In the genomic region with DNA sequence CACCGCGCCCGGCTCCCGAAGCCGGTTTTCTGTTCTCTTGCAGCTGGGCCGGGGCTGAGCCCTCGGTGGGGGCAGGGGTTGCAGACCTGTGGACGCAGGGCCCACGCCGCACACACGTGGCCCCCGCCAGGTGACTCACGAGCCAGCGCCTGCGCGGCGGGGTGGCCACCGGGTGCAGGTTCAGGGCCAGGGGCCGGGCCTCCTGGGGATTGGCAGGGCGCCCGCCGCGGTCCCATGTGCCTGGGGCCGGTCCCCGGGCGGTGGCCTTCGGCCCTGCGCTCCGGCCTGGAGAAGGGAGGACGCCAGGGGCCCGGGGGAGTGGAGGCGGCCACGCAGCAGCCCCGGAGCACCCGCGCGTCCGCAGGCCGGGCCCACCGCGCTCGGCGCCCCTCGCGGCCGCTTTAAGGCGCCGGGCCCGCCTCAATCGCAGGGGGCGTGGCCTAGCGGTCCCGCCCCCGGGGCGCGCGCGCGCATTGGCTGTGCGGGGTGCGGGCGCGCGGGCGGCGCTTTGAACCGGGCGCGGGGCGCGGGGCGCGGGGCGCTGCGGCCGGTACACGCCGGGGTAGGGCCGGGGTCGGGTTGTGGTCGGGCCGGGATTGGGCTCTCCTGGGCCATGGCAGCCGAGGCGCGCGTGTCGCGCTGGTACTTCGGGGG, we compare ENCODE assay signal across 8 cellular contexts. TPM values are rescaled to one million over a fixed set of nuclear protein-coding genes. Genes with fewer than 3 reads are reported as not detected.
DNase-seq lines count a peak whose midpoint lies in the region; ATAC-seq and TF ChIP-seq lines count a peak whose summit lies in the region.

A gene with protein sequence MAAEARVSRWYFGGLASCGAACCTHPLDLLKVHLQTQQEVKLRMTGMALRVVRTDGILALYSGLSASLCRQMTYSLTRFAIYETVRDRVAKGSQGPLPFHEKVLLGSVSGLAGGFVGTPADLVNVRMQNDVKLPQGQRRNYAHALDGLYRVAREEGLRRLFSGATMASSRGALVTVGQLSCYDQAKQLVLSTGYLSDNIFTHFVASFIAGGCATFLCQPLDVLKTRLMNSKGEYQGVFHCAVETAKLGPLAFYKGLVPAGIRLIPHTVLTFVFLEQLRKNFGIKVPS (plus strand): TSS at position 471 of the 654 bp plus-strand sequence. CDS start 143 bp downstream, at position 614.

- H3K36me3 ChIP-seq in SJSA1 (peaks cover 36% of the 10 kb centered on the region), gastroesophageal sphincter (peaks cover 0 to 16% of the 10 kb centered on the region in 2 donors), neuronal stem cell (replicated peaks in 1 of 2; ENCODE audit: control insufficient read depth in 2 of 2, insufficient read depth in 2 of 2, low read length in 2 of 2) (peaks cover 17 to 34% of the 10 kb centered on the region in 2 donors), stomach smooth muscle (ENCODE audit: control insufficient read depth in 2 of 2, insufficient read depth in 2 of 2, low read length in 2 of 2) (peaks cover 0 to under 1% of the 10 kb centered on the region in 2 donors)

- WGBS in gastroesophageal sphincter (ENCODE audit: low coverage in 1 of 2), 2 donors: 0% methylated on average over 1 of the region's 89 CpGs; no CpG with 5 or more reads in 1 of the 2 donors
- WGBS in neuronal stem cell (ENCODE audit: extremely low coverage in 2 of 2, insufficient read length in 2 of 2, insufficient replicate concordance in 1 of 2), 2 donors: no CpG with 5 or more reads among the region's 89 CpGs

- H3K18ac ChIP-seq in neuronal stem cell (ENCODE audit: low read length): peak within 1 kb of the TSS; percentile 94

- H3K27ac ChIP-seq in SJSA1 (no peak within 1 kb of the TSS), gastroesophageal sphincter (peak within 1 kb of the TSS in 3 of 4 donors; percentile 56 to 77 (median 68)), neuronal stem cell (replicated peaks; ENCODE audit: low read length) (no peak within 1 kb of the TSS), stomach smooth muscle (ENCODE audit: low read length) (no peak within 1 kb of the TSS)

- H3K79me1 ChIP-seq in neuronal stem cell (ENCODE audit: low read depth, low read length): peaks cover 28% of the 10 kb centered on the region

- TF ChIP-seq POLR2A in gastroesophageal sphincter (IDR thresholded peaks at IDR 0.05): peak; percentile 21 to 51

- peak within 1 kb of the TSS; percentile 41 for H2BK12ac ChIP-seq in neuronal stem cell (ENCODE audit: low read length)

- no peak for TF ChIP-seq EP300 in gastroesophageal sphincter (IDR thresholded peaks at IDR 0.05)

- H3K4me2 ChIP-seq in neuronal stem cell (ENCODE audit: insufficient read depth, low read length, poor library complexity, severe bottlenecking): peak within 1 kb of the TSS; percentile 98

- H3K14ac ChIP-seq in neuronal stem cell (ENCODE audit: low read length): peak within 1 kb of the TSS; percentile 82

- no peak within 1 kb of the TSS for H3K4ac ChIP-seq in neuronal stem cell (ENCODE audit: low read length)

- DNase-seq in DMS114 treated with DMSO at 0.1 percent for 48 hours (lab: John Stamatoyannopoulos, UW; ENCODE audit: unreplicated experiment) (peak; percentile 22), LoVo (ENCODE audit: low spot score) (peak; percentile 87), SJSA1 (ENCODE audit: low read depth in 1 of 2, low spot score in 2 of 2) (peak; percentile 76 to 88), activated gamma-delta T cell treated with Interleukin-2 at 50 U/mL for 16 hours (peak; percentile 70), neuronal stem cell (ENCODE audit: low spot score) (peak; percentile 78)

- peak within 1 kb of the TSS; percentile 91 for H3K23ac ChIP-seq in neuronal stem cell (ENCODE audit: low read depth, low read length, poor library complexity)

- peak within 1 kb of the TSS; percentile 86 for H2AK5ac ChIP-seq in neuronal stem cell (ENCODE audit: low read depth, low read length)

- H3K4me3 ChIP-seq in SJSA1: peak within 1 kb of the TSS; percentile 95
- peak within 1 kb of the TSS; percentile 75 to 87 for H3K4me3 ChIP-seq in gastroesophageal sphincter
- peak within 1 kb of the TSS; percentile 81 to 96 for H3K4me3 ChIP-seq in neuronal stem cell (ENCODE audit: low read length in 2 of 2)
- H3K4me3 ChIP-seq in stomach smooth muscle (ENCODE audit: low read length in 2 of 2): peak within 1 kb of the TSS; percentile 43 to 75

- H3K27me3 ChIP-seq in SJSA1 (replicated peaks) (no peaks in the 10 kb centered on the region), gastroesophageal sphincter (no peaks in the 10 kb centered on the region), neuronal stem cell (ENCODE audit: control insufficient read depth in 3 of 3, insufficient read depth in 3 of 3, low read depth in 1 of 3, low read length in 3 of 3) (peaks cover 0 to 14% (median 0%) of the 10 kb centered on the region in 3 experiments), stomach smooth muscle (ENCODE audit: control insufficient read depth in 1 of 2, insufficient read depth in 2 of 2, low read length in 2 of 2) (peaks cover 0 to 6% of the 10 kb centered on the region in 2 donors)

- H2BK15ac ChIP-seq in neuronal stem cell (ENCODE audit: low read length): peak within 1 kb of the TSS; percentile 67

- peaks cover 27% of the 10 kb centered on the region for H3K4me1 ChIP-seq in SJSA1 (replicated peaks)
- peaks cover 0 to 41% (median 28%) of the 10 kb centered on the region in 3 donors for H3K4me1 ChIP-seq in gastroesophageal sphincter
- peaks cover 21 to 26% of the 10 kb centered on the region in 2 donors for H3K4me1 ChIP-seq in neuronal stem cell (ENCODE audit: control insufficient read depth in 2 of 2, insufficient read depth in 1 of 2, low read depth in 1 of 2, low read length in 2 of 2)
- peaks cover 30% of the 10 kb centered on the region for H3K4me1 ChIP-seq in stomach smooth muscle (ENCODE audit: control insufficient read depth, insufficient read depth, low read length)

- H4K8ac ChIP-seq in neuronal stem cell (ENCODE audit: low read depth, low read length): no peak within 1 kb of the TSS

- ATAC-seq in GM21723 (IDR thresholded peaks at IDR 0.05; ENCODE audit: unreplicated experiment) (peak; percentile 63), gastroesophageal sphincter (peak; percentile 88)

- peak within 1 kb of the TSS; percentile 98 for H2AFZ ChIP-seq in neuronal stem cell (ENCODE audit: low read length)

- H4K91ac ChIP-seq in neuronal stem cell (ENCODE audit: low read depth, low read length, poor library complexity): no peak within 1 kb of the TSS

- no peak within 1 kb of the TSS for H2BK120ac ChIP-seq in neuronal stem cell (ENCODE audit: low read depth, low read length)

- H3K9ac ChIP-seq in neuronal stem cell (ENCODE audit: low read depth, low read length, poor library complexity) (peak within 1 kb of the TSS; percentile 88), stomach smooth muscle (ENCODE audit: low read length in 2 of 2) (peak within 1 kb of the TSS; percentile 33 to 58)

- H2BK5ac ChIP-seq in neuronal stem cell (ENCODE audit: low read length): no peak within 1 kb of the TSS

- TF ChIP-seq CTCF in gastroesophageal sphincter (IDR thresholded peaks at IDR 0.05): peak in 2 of 4 experiments; percentile 53 to 54

- H3K9me3 ChIP-seq in SJSA1 (replicated peaks) (peaks cover 3% of the 10 kb centered on the region; the same call in 1 of the 2 replicates), gastroesophageal sphincter (no peaks in the 10 kb centered on the region), neuronal stem cell (replicated peaks in 1 of 2; ENCODE audit: control insufficient read depth in 2 of 2, insufficient read depth in 1 of 2, low read depth in 1 of 2, low read length in 2 of 2) (no peaks in the 10 kb centered on the region), stomach smooth muscle (ENCODE audit: control insufficient read depth in 2 of 2, low read length in 2 of 2) (no peaks in the 10 kb centered on the region)

RNA-seq across cellular contexts. Expression of the gene that starts here (rescaled TPM):
- total RNA-seq in SJSA1 (2014; rRNA removed; shearing (Covaris generic)): 26.5 and 29.2 TPM in 2 replicates
- 1 to 10 TPM; 3.0 to 8.8 (median 5.0) TPM for total RNA-seq in gastroesophageal sphincter
- 12.7 TPM for polyA plus RNA-seq in neuronal stem cell (2013, experiment 1 of 2)
- polyA plus RNA-seq in neuronal stem cell (2013, experiment 2 of 2): 12.8 TPM

Comparison
In these comparisons a context has a peak if more than half of its experiments do, and no peak if none do; other contexts are left out.
1. DNase-seq: peak in every context shown above with its lines; median percentile 87 in LoVo; 82 in SJSA1; 78 in neuronal stem cell; 70 in activated gamma-delta T cell treated with Interleukin-2 at 50 U/mL for 16 hours; 22 in DMS114 treated with DMSO at 0.1 percent for 48 hours.
2. H3K27ac ChIP-seq: peak in gastroesophageal sphincter (3 of 4); none in SJSA1 (single experiment), neuronal stem cell (single experiment) and stomach smooth muscle (single experiment).
3. Peak in every context shown above with its lines, with median percentiles within 50 percentile points of each other: H3K4me3 ChIP-seq.